22 cellular contexts compared by ENCODE assay signal in the genomic region with DNA sequence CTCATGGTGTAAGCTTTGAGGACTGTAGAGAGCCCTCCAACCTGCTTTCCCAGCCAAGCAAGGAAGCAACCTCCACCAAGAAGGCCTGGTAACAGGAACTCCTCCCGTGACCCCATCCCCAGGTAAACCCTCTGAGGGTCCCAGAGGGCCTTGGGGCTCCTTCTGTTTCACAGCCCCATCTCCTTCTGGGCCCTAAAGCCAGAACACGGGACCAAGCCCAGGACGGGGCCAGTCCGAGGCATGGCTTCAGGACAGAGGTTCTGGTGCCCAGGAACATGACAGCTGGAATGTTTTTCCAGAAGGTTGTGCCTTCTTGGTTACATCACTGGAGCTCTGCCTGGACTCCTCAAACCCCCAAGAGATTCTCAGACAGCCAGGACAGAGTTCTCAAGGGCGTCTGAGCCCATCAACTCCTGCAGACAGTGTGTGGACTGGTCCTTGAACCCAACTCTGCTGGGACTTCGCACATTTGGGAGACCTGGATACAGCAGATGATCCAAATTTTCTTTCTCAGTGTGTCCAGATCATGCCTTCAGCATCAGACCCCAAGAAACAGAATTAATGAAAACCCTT.
"Had no signal": no experiment of that assay in that cellular context is flagged by ENCODE, and none has a peak within 500 bp of the region (broad histone marks: within the 10 kb centered on the region; RNA-seq: fewer than 3 reads in every experiment).

No MANE protein-coding gene starts in this region.

- DNase-seq: activated CD4-positive, alpha-beta T cell treated with anti-CD3 and anti-CD28 coated beads for 4 hours; activated CD8-positive, alpha-beta memory T cell treated with anti-CD3 and anti-CD28 coated beads, Interleukin-2, amount 50 U/mL, for 4 hours; activated CD8-positive, alpha-beta T cell treated with anti-CD3 and anti-CD28 coated beads for 36 hours; activated effector memory CD4-positive, alpha-beta T cell treated with Interleukin-2 at 50 U/mL for 16 hours; activated naive CD4-positive, alpha-beta T cell; activated T-cell treated with anti-CD3 and anti-CD28 coated beads, Interleukin-2, amount 50 U/mL, for 1 hour; aorta; NCI-H1092; NCI-H1417; NCI-H2029; NCI-H2107; NCI-H2171 treated with DMSO at 0.1 percent for 48 hours; NCI-H226; NCI-H526; NCI-H82; T-cell; T-helper 2 cell; T1000; WERI-Rb-1 had no signal

- H3K4me3 ChIP-seq: cardiac muscle cell, SK-N-MC had no signal

- H3K27me3 ChIP-seq: cardiac muscle cell had no signal

- H3K27ac ChIP-seq: cardiac muscle cell, KMS-11, SK-N-MC, WERI-Rb-1 had no signal

- ATAC-seq: activated CD8-positive, alpha-beta T cell treated with anti-CD3 and anti-CD28 coated beads for 36 hours; T-cell had no signal
